In genomic region chr1:47415728-47416318, GRCh38 we compare ENCODE assay signal across 12 cellular contexts. TPM values are rescaled to one million over a fixed set of nuclear protein-coding genes. Genes with fewer than 3 reads are reported as not detected.
DNase-seq lines count a peak whose midpoint lies in the region; ATAC-seq and TF ChIP-seq lines count a peak whose summit lies in the region.
"Had no signal": no experiment of that assay in that cellular context is flagged by ENCODE, and none has a peak within 500 bp of the region (broad histone marks: within the 10 kb centered on the region; RNA-seq: fewer than 3 reads in every experiment).

Gene FOXE3 (plus strand): TSS chr1:47416285. CDS start chr1:47416316, 31 bp downstream.

- no peak for ATAC-seq in GM21515 (IDR thresholded peaks at IDR 0.05; ENCODE audit: unreplicated experiment)
- ATAC-seq in GM19397 (IDR thresholded peaks at IDR 0.05; ENCODE audit: unreplicated experiment): no peak

- no peaks in the 10 kb centered on the region for H3K36me3 ChIP-seq in testis (ENCODE audit: low read depth, missing control alignments)

- DNase-seq in activated naive CD4-positive, alpha-beta T cell treated with anti-CD3 and anti-CD28 coated beads, Interleukin-2, amount 50 U/mL, for 16 hours: no peak
- no peak for DNase-seq in astrocyte of the cerebellum (ENCODE audit: low read depth)
- no peak for DNase-seq in immature natural killer cell
- DNase-seq in testis: no peak
- DNase-seq in SHP77 (lab: John Stamatoyannopoulos, UW): no peak
- DNase-seq: activated CD4-positive, alpha-beta T cell treated with anti-CD3 and anti-CD28 coated beads for 4 hours; kidney glomerular epithelial cell; MV-4-11 had no signal

- no peak within 1 kb of the TSS for H3K27ac ChIP-seq in testis

- no peaks in the 10 kb centered on the region for H3K9me3 Mint-ChIP-seq in activated naive CD4-positive, alpha-beta T cell treated with anti-CD3 and anti-CD28 coated beads, Interleukin-2, amount 50 U/mL, for 24 hours
- H3K9me3 Mint-ChIP-seq in immature natural killer cell: no peaks in the 10 kb centered on the region

- peaks cover 33% of the 10 kb centered on the region for H3K27me3 Mint-ChIP-seq in activated naive CD4-positive, alpha-beta T cell treated with anti-CD3 and anti-CD28 coated beads, Interleukin-2, amount 50 U/mL, for 24 hours
- H3K27me3 Mint-ChIP-seq in immature natural killer cell (ENCODE audit: low read depth in 3 of 3): peaks cover 9 to 23% (median 19%) of the 10 kb centered on the region in 3 donors

- no peaks in the 10 kb centered on the region for H3K9me3 ChIP-seq in testis

- H3K27me3 ChIP-seq in testis: no peaks in the 10 kb centered on the region

- in situ Hi-C loops in astrocyte of the cerebellum (cut with HindIII; ENCODE audit: low sequenced_read_pairs): no loop called here

- TF ChIP-seq CTCF in astrocyte of the cerebellum (IDR thresholded peaks at IDR 0.05; ENCODE audit: low read depth, low read length, missing control alignments) (no peak), testis (IDR thresholded peaks at IDR 0.05) (no peak)

- WGBS in testis, 2 donors: 21 to 29% methylated on average over 12 to 21 of the region's 21 CpGs

- H3K36me3 Mint-ChIP-seq in activated naive CD4-positive, alpha-beta T cell treated with anti-CD3 and anti-CD28 coated beads, Interleukin-2, amount 50 U/mL, for 24 hours: no peaks in the 10 kb centered on the region
- H3K36me3 Mint-ChIP-seq in immature natural killer cell: peaks cover 4 to 6% (median 4%) of the 10 kb centered on the region in 3 donors

- H3K4me1 ChIP-seq in testis: no peaks in the 10 kb centered on the region

- H3K4me3 Mint-ChIP-seq in activated naive CD4-positive, alpha-beta T cell treated with anti-CD3 and anti-CD28 coated beads, Interleukin-2, amount 50 U/mL, for 24 hours: peak within 1 kb of the TSS; percentile 54
- H3K4me3 Mint-ChIP-seq in immature natural killer cell: peak within 1 kb of the TSS in 4 of 5 donors; percentile 59 to 70 (median 66)

- intact Hi-C loops in testis (cut with DNase I; ENCODE audit: low total_unique reads): loop anchor here (10.0 kb wide), 1 partner anchor 231 kb away; no protein-coding TSS in a partner anchor

- peak within 1 kb of the TSS; percentile 10 for H3K4me3 ChIP-seq in astrocyte of the cerebellum (ENCODE audit: low read depth, low read length)
- H3K4me3 ChIP-seq in testis: peak within 1 kb of the TSS; percentile 31 to 34

- TF ChIP-seq POLR2A in testis (IDR thresholded peaks at IDR 0.05): no peak

- no peak within 1 kb of the TSS for H3K27ac Mint-ChIP-seq in activated naive CD4-positive, alpha-beta T cell treated with anti-CD3 and anti-CD28 coated beads, Interleukin-2, amount 50 U/mL, for 24 hours
- no peak within 1 kb of the TSS for H3K27ac Mint-ChIP-seq in immature natural killer cell

- no peaks in the 10 kb centered on the region for H3K4me1 Mint-ChIP-seq in activated naive CD4-positive, alpha-beta T cell treated with anti-CD3 and anti-CD28 coated beads, Interleukin-2, amount 50 U/mL, for 24 hours
- peaks cover 7 to 9% of the 10 kb centered on the region in 2 donors for H3K4me1 Mint-ChIP-seq in immature natural killer cell

RNA-seq across cellular contexts. Expression of gene FOXE3, which starts in this region (rescaled TPM):
- polyA plus RNA-seq in immature natural killer cell (not detected), testis (ENCODE audit: insufficient read depth, low read depth, low replicate concordance) (1.2 TPM)
- 1 to 10 TPM in 1 of 2 donors, under 1 TPM in 1; 0.63 to 1.4 TPM for total RNA-seq in testis
- total RNA-seq: dermis blood vessel endothelial cell had no signal
